Comparison of ENCODE assay signal across 9 cellular contexts in the genomic region with DNA sequence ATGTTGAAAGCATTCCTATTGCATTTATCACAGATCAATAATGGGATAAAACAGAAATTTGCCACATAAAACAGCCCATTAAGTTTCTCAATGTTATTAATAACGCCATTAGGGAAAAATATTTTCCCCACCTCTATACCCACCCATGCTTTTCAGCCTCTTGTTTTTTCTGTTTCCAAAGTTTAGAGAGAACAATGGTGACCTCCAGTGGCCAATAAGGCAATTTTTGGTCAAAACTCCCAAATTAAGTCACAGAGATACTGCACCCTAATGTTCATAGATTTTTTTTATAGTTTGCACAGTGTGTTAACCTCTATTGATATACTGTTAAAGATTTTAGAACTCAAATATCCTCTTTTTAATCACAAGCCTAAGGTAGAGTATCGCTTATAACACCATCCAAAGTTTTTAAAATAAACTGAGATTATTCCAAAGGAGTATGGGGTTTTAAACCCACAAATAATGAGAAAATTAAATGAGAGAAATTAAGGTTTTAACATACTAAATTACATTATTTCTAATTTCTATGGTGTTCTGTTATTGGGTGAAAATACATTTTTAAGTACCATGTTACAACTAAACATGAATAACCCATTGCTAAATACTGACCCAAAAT.
DNase-seq lines count a peak whose midpoint lies in the region; ATAC-seq and TF ChIP-seq lines count a peak whose summit lies in the region.
"Had no signal": no experiment of that assay in that cellular context is flagged by ENCODE, and none has a peak within 500 bp of the region (broad histone marks: within the 10 kb centered on the region; RNA-seq: fewer than 3 reads in every experiment).

No MANE protein-coding gene starts in this region.

- H3K4me3 ChIP-seq in choroid plexus epithelial cell (ENCODE audit: low read depth, low read length) = no peak overlapping the region

- DNase-seq in DMS53 (lab: John Stamatoyannopoulos, UW) (peak; percentile 50), DMS53 treated with DMSO at 0.1 percent for 48 hours (lab: John Stamatoyannopoulos, UW; ENCODE audit: unreplicated experiment) (no peak), Kasumi-1 (lab: John Stamatoyannopoulos, UW) (peak; percentile 43 to 60), choroid plexus epithelial cell (ENCODE audit: low read depth) (peak; percentile 49), pons (ENCODE audit: low spot score) (peak; percentile 22), putamen (ENCODE audit: low spot score) (no peak)
- no peak for DNase-seq in effector CD8-positive, alpha-beta T cell (lab: John Stamatoyannopoulos, UW)
- DNase-seq: activated CD4-positive, alpha-beta T cell treated with anti-CD3 and anti-CD28 coated beads, Interleukin-2, amount 50 U/mL, for 48 hours had no signal

- no peak for ATAC-seq in HG02981 (IDR thresholded peaks at IDR 0.05; ENCODE audit: unreplicated experiment)

- TF ChIP-seq CTCF in choroid plexus epithelial cell (conservative IDR thresholded peaks at IDR 0.05; ENCODE audit: low read depth, low read length) = peak; percentile 58

Comparison
In these comparisons a context has a peak if more than half of its experiments do, and no peak if none do; other contexts are left out.
1. DNase-seq: peak in DMS53 (single experiment), Kasumi-1 (2 of 2), choroid plexus epithelial cell (single experiment) and pons (single experiment); none in DMS53 treated with DMSO at 0.1 percent for 48 hours (single experiment), putamen (single experiment) and effector CD8-positive, alpha-beta T cell (single experiment).